ENCODE assay signal across 1 cellular context in genomic region chr6:169145476-169145875, GRCh38.
TF ChIP-seq lines count a peak whose summit lies in the region.

No MANE protein-coding gene starts in this region.

TF ChIP-seq in IMR-90, 13 proteins besides CTCF, POLR2A, EP300 and RAD21 (continued from another document):
- TF ChIP-seq RCOR1 (IDR thresholded peaks at IDR 0.05; ENCODE audit: insufficient replicate concordance, low read length) (no peak), MAFK (IDR thresholded peaks at IDR 0.05; ENCODE audit: low read depth, low read length) (no peak), USF2 (IDR thresholded peaks at IDR 0.05; ENCODE audit: low read depth, low read length) (no peak), NFE2L2 (IDR thresholded peaks at IDR 0.05; ENCODE audit: low read depth, low read length) (no peak), MXI1 (IDR thresholded peaks at IDR 0.05; ENCODE audit: borderline replicate concordance, low read depth, low read length) (no peak), SMC3 (IDR thresholded peaks at IDR 0.05; ENCODE audit: low read depth, low read length) (no peak), FOS (IDR thresholded peaks at IDR 0.05; ENCODE audit: low read depth, low read length) (no peak), CHD1 (IDR thresholded peaks at IDR 0.05; ENCODE audit: low read depth, low read length) (no peak), BHLHE40 (IDR thresholded peaks at IDR 0.05; ENCODE audit: low read depth, low read length) (no peak; the same call in 1 of the 2 replicates), ELK1 (IDR thresholded peaks at IDR 0.05; ENCODE audit: borderline replicate concordance, low read depth, low read length) (no peak), MAZ (IDR thresholded peaks at IDR 0.05; ENCODE audit: borderline replicate concordance, low read depth, low read length) (no peak), RFX5 (IDR thresholded peaks at IDR 0.05; ENCODE audit: low read depth, low read length) (no peak)
